11 cellular contexts compared by ENCODE assay signal in genomic region chr21:17598437-17598836, GRCh38. TPM values are rescaled to one million over a fixed set of nuclear protein-coding genes. Genes with fewer than 3 reads are reported as not detected.
DNase-seq lines count a peak whose midpoint lies in the region; ATAC-seq and TF ChIP-seq lines count a peak whose summit lies in the region.
"Had no signal": no experiment of that assay in that cellular context is flagged by ENCODE, and none has a peak within 500 bp of the region (broad histone marks: within the 10 kb centered on the region; RNA-seq: fewer than 3 reads in every experiment).

No MANE protein-coding gene starts in this region.

- CTCF ChIA-PET in activated naive CD4-positive, alpha-beta T cell treated with anti-CD3 and anti-CD28 coated beads, Interleukin-2, amount 10 ng/mL, durations not matched to agents 7 days and 5 days (lab: Charles Lee) = interaction anchor here (1.1 kb wide), 1 partner anchor 12 kb away, joined by 4 read pairs; no protein-coding TSS in a partner anchor

- H3K27me3 Mint-ChIP-seq in activated naive CD4-positive, alpha-beta T cell treated with anti-CD3 and anti-CD28 coated beads, Interleukin-2, amount 10 ng/mL, durations not matched to agents 7 days and 5 days = no peaks in the 10 kb centered on the region

- H2AFZ ChIP-seq in smooth muscle cell (ENCODE audit: low read depth) = no peak overlapping the region

- H3K27ac ChIP-seq in smooth muscle cell (ENCODE audit: low read depth) = peak overlapping the region; percentile 9
- H3K27ac ChIP-seq: tibial nerve had no signal

- H3K79me2 ChIP-seq in smooth muscle cell (ENCODE audit: low read depth) = peaks cover 30% of the 10 kb centered on the region

- peaks cover 42% of the 10 kb centered on the region for H3K36me3 ChIP-seq in smooth muscle cell (ENCODE audit: low read depth)

- no peak overlapping the region for H3K9ac ChIP-seq in smooth muscle cell (ENCODE audit: low read depth)

- peaks cover 90% of the 10 kb centered on the region for H4K20me1 ChIP-seq in smooth muscle cell (ENCODE audit: low read depth)

- peaks cover 12% of the 10 kb centered on the region for H3F3A ChIP-seq in smooth muscle cell (ENCODE audit: low read depth)

- H3K36me3 Mint-ChIP-seq in activated naive CD4-positive, alpha-beta T cell treated with anti-CD3 and anti-CD28 coated beads, Interleukin-2, amount 10 ng/mL, durations not matched to agents 7 days and 5 days = peaks cover 46% of the 10 kb centered on the region

- WGBS in smooth muscle cell (ENCODE audit: low lambda C conversion rate) = 97% methylated on average over 3 of the region's 3 CpGs

- no peak overlapping the region for H3K4me3 ChIP-seq in smooth muscle cell
- H3K4me3 ChIP-seq: tibial nerve had no signal

- no peak for DNase-seq in activated naive CD4-positive, alpha-beta T cell treated with anti-CD3 and anti-CD28 coated beads, Interleukin-2, amount 10 ng/mL, durations not matched to agents 7 days and 5 days
- no peak for DNase-seq in activated naive CD4-positive, alpha-beta T cell treated with Interleukin-2 at 50 U/mL for 16 hours
- DNase-seq in smooth muscle cell (lab: John Stamatoyannopoulos, UW; ENCODE audit: unreplicated experiment) = no peak
- DNase-seq in DMS 273 (lab: John Stamatoyannopoulos, UW; ENCODE audit: unreplicated experiment) = no peak
- DNase-seq in putamen (ENCODE audit: low spot score) = no peak
- no peak for DNase-seq in RPMI8226
- DNase-seq: hippocampal formation, NCI-H82 had no signal

- TF ChIP-seq CTCF in smooth muscle cell (IDR thresholded peaks at IDR 0.05; ENCODE audit: borderline replicate concordance, insufficient read depth, poor library complexity, severe bottlenecking) = no peak

- H3K27me3 ChIP-seq in smooth muscle cell (ENCODE audit: low read depth) = no peaks in the 10 kb centered on the region
- H3K27me3 ChIP-seq: tibial nerve had no signal

- no peak overlapping the region for H3K4me2 ChIP-seq in smooth muscle cell

- H3K4me3 Mint-ChIP-seq in activated naive CD4-positive, alpha-beta T cell treated with anti-CD3 and anti-CD28 coated beads, Interleukin-2, amount 10 ng/mL, durations not matched to agents 7 days and 5 days = no peak overlapping the region

- H3K9me3 ChIP-seq in smooth muscle cell (replicated peaks; ENCODE audit: low read depth) = no peaks in the 10 kb centered on the region
- H3K9me3 ChIP-seq: tibial nerve had no signal

- ATAC-seq in GM21529 (IDR thresholded peaks at IDR 0.05; ENCODE audit: unreplicated experiment) (peak; percentile 88), HG03108 (IDR thresholded peaks at IDR 0.05; ENCODE audit: unreplicated experiment) (peak; percentile 87)

- peaks cover 9% of the 10 kb centered on the region for H3K4me1 Mint-ChIP-seq in activated naive CD4-positive, alpha-beta T cell treated with anti-CD3 and anti-CD28 coated beads, Interleukin-2, amount 10 ng/mL, durations not matched to agents 7 days and 5 days

- H3K4me1 ChIP-seq in smooth muscle cell (ENCODE audit: low read depth) = no peaks in the 10 kb centered on the region
- H3K4me1 ChIP-seq: tibial nerve had no signal

- peak overlapping the region; percentile 5 for H3K27ac Mint-ChIP-seq in activated naive CD4-positive, alpha-beta T cell treated with anti-CD3 and anti-CD28 coated beads, Interleukin-2, amount 10 ng/mL, durations not matched to agents 7 days and 5 days

- H3K9me3 Mint-ChIP-seq in activated naive CD4-positive, alpha-beta T cell treated with anti-CD3 and anti-CD28 coated beads, Interleukin-2, amount 10 ng/mL, durations not matched to agents 7 days and 5 days = no peaks in the 10 kb centered on the region

RNA-seq across cellular contexts. Expression of gene BTG3, which starts 14.3 kb away (rescaled TPM):
- 119 and 145 TPM in 2 replicates for total RNA-seq in smooth muscle cell
- polyA plus RNA-seq in smooth muscle cell = 99.1 and 103 TPM in 2 replicates
